In the genomic region with DNA sequence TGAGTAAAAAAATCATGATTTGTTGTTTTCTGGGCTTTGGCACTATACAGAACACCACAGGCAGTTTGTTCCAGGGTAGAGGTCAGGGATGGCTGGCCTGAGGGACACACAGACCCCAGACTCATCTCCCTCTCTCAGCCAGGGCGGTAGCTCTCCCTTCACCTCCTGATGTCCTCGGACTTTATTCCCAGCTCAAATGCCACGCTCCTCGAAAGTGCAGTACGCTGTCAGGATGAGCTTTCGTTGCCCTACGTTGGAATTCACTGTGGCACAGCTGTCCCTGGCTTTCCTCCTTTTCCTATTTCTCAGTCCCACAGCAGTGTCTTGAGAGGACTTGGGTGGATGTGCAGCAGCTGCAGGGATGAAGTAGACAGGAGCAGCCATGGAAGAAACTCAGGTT, we compare ENCODE assay signal across 13 cellular contexts. TPM values are rescaled to one million over a fixed set of nuclear protein-coding genes. Genes with fewer than 3 reads are reported as not detected.
A peak's percentile ranks its signal among the peaks of the same experiment; 100 is the strongest.
DNase-seq lines count a peak whose midpoint lies in the region; ATAC-seq and TF ChIP-seq lines count a peak whose summit lies in the region.
"Had no signal": no experiment of that assay in that cellular context is flagged by ENCODE, and none has a peak within 500 bp of the region (broad histone marks: within the 10 kb centered on the region; RNA-seq: fewer than 3 reads in every experiment).

No MANE protein-coding gene starts in this region.

- TF ChIP-seq CTCF in left ventricle myocardium inferior (IDR thresholded peaks at IDR 0.05; ENCODE audit: borderline replicate concordance) = no peak
- TF ChIP-seq CTCF in parathyroid adenoma (IDR thresholded peaks at IDR 0.05) = no peak
- no peak for TF ChIP-seq CTCF in A673 (conservative IDR thresholded peaks at IDR 0.05; ENCODE audit: low read depth, low read length)

- no peaks in the 10 kb centered on the region for H3K9me3 ChIP-seq in left ventricle myocardium inferior (replicated peaks)
- H3K9me3 ChIP-seq in parathyroid adenoma (ENCODE audit: control insufficient read depth, low read length) = no peaks in the 10 kb centered on the region
- H3K9me3 ChIP-seq in A673 (ENCODE audit: low read depth, low read length, poor library complexity, severe bottlenecking) = no peaks in the 10 kb centered on the region

- H3K4me1 ChIP-seq in left ventricle myocardium inferior (peaks cover 68% of the 10 kb centered on the region), parathyroid adenoma (peaks cover 3% of the 10 kb centered on the region), A673 (ENCODE audit: insufficient read depth, low read length, poor library complexity, severe bottlenecking) (peaks cover 8% of the 10 kb centered on the region)

- POLR2A ChIA-PET in A673 (lab: Charles Lee; ENCODE audit: low non-redundant PET) = no interaction called here

- no peak overlapping the region for H3K4me2 ChIP-seq in parathyroid adenoma (ENCODE audit: low read length)
- H3K4me2 ChIP-seq: smooth muscle cell had no signal

- BruUV-seq in A673 (replicated peaks; lab: Mats Ljungman, UMichigan) = no TSS peak

- H3K27me3 ChIP-seq in left ventricle myocardium inferior (ENCODE audit: low read depth) (no peaks in the 10 kb centered on the region), parathyroid adenoma (ENCODE audit: control insufficient read depth, insufficient read depth, low read length) (no peaks in the 10 kb centered on the region), A673 (replicated peaks; ENCODE audit: insufficient read depth, low read depth, low read length, poor library complexity) (no peaks in the 10 kb centered on the region)

- CTCF ChIA-PET in A673 (lab: Charles Lee) = no interaction called here

- H3K9ac ChIP-seq in parathyroid adenoma = no peak overlapping the region

- no peak overlapping the region for H2AFZ ChIP-seq in parathyroid adenoma

- H3K27ac ChIP-seq in left ventricle myocardium inferior (replicated peaks) = peak overlapping the region; percentile 100
- H3K27ac ChIP-seq in parathyroid adenoma = peak overlapping the region; percentile 30
- no peak overlapping the region for H3K27ac ChIP-seq in A673 (ENCODE audit: low read depth, low read length, poor library complexity, severe bottlenecking)

- no peak for ATAC-seq in left ventricle myocardium superior
- no peak for ATAC-seq in GM21717 (IDR thresholded peaks at IDR 0.05; ENCODE audit: unreplicated experiment)
- no peak for ATAC-seq in GM18861 (IDR thresholded peaks at IDR 0.05; ENCODE audit: unreplicated experiment)

- intact Hi-C loops in left ventricle myocardium inferior (cut with micrococcal nuclease) (no loop called here), left ventricle myocardium superior (cut with micrococcal nuclease) (no loop called here), A673 (cut with micrococcal nuclease; ENCODE audit: unreplicated experiment) (no loop called here)

- DNase-seq in left ventricle myocardium inferior (no peak), left ventricle myocardium superior (no peak), left kidney (ENCODE audit: low read depth, low spot score) (peak; percentile 67), ureter (ENCODE audit: low spot score) (peak; percentile 30), A673 (ENCODE audit: low spot score) (no peak)
- DNase-seq: activated CD4-positive, CD25-positive, alpha-beta regulatory T cell treated with anti-CD3 and anti-CD28 coated beads, Interleukin-2, amount 50 U/mL, for 72 hours; HFFc6; NCI-H446; substantia nigra had no signal

- H3K79me2 ChIP-seq in parathyroid adenoma = no peaks in the 10 kb centered on the region

- no peaks in the 10 kb centered on the region for H3K36me3 ChIP-seq in left ventricle myocardium inferior
- H3K36me3 ChIP-seq in parathyroid adenoma (ENCODE audit: control insufficient read depth, insufficient read depth, low read length) = no peaks in the 10 kb centered on the region
- H3K36me3 ChIP-seq in A673 (ENCODE audit: insufficient read depth, low read length, poor library complexity, severe bottlenecking) = no peaks in the 10 kb centered on the region

- H3K4me3 ChIP-seq in left ventricle myocardium inferior (no peak overlapping the region), parathyroid adenoma (ENCODE audit: low read depth, low read length) (no peak overlapping the region), A673 (ENCODE audit: low read depth, low read length, poor library complexity, severe bottlenecking) (no peak overlapping the region)
- H3K4me3 ChIP-seq: smooth muscle cell had no signal

RNA-seq across cellular contexts. Expression of a gene that starts 15.7 kb away (rescaled TPM):
- total RNA-seq in left ventricle myocardium inferior (60.4 TPM), left ventricle myocardium superior (67.0 TPM), ureter (151 TPM), A673 (2021) (48.7 and 49.9 TPM in 2 replicates)

RNA-seq across cellular contexts. Expression of a gene that starts 42.8 kb away (rescaled TPM):
- total RNA-seq in left ventricle myocardium inferior (15.9 TPM), left ventricle myocardium superior (15.2 TPM), ureter (44.8 TPM), A673 (2021) (28.2 and 28.7 TPM in 2 replicates)

Comparison
In these comparisons a context has a peak if more than half of its experiments do, and no peak if none do; other contexts are left out.
1. DNase-seq: peak in left kidney (single experiment) and ureter (single experiment); none in left ventricle myocardium inferior (single experiment), left ventricle myocardium superior (single experiment) and A673 (single experiment).